Comparison of ENCODE assay signal across 8 cellular contexts in genomic region chr3:42880601-42881451, GRCh38. TPM values are rescaled to one million over a fixed set of nuclear protein-coding genes. Genes with fewer than 3 reads are reported as not detected.
DNase-seq lines count a peak whose midpoint lies in the region; ATAC-seq and TF ChIP-seq lines count a peak whose summit lies in the region.

No MANE protein-coding gene starts in this region.

- H3K4me3 Mint-ChIP-seq in activated CD4-positive, alpha-beta T cell treated with anti-CD3 and anti-CD28 coated beads, Interleukin-2, amount 10 ng/mL, durations not matched to agents 7 days and 5 days, result peak overlapping the region; percentile 63

- CTCF ChIA-PET in activated CD4-positive, alpha-beta T cell treated with anti-CD3 and anti-CD28 coated beads, Interleukin-2, amount 10 ng/mL, durations not matched to agents 7 days and 5 days (lab: Charles Lee), result interaction anchor here (0.6 to 1.5 kb wide), 16 partner anchors 9 to 379 kb away, joined by 3 to 12 read pairs (median 4); partner anchors contain the start of genes HIGD1A and VIPR1

- peak overlapping the region; percentile 89 for H3K27ac Mint-ChIP-seq in activated CD4-positive, alpha-beta T cell treated with anti-CD3 and anti-CD28 coated beads, Interleukin-2, amount 10 ng/mL, durations not matched to agents 7 days and 5 days

- H3K4me1 Mint-ChIP-seq in activated CD4-positive, alpha-beta T cell treated with anti-CD3 and anti-CD28 coated beads, Interleukin-2, amount 10 ng/mL, durations not matched to agents 7 days and 5 days, result peaks cover 14% of the 10 kb centered on the region

- DNase-seq in BE2C (peak; percentile 78), NCI-H510A treated with DMSO at 0.1 percent for 48 hours (lab: John Stamatoyannopoulos, UW) (peak; percentile 84), dorsolateral prefrontal cortex (peak; percentile 72 to 87 (median 80)), lower leg skin (ENCODE audit: low spot score in 2 of 2) (peak; percentile 77 to 97)
- peak; percentile 90 for DNase-seq in activated CD4-positive, alpha-beta T cell treated with anti-CD3 and anti-CD28 coated beads, Interleukin-2, amount 10 ng/mL, durations not matched to agents 7 days and 5 days
- peak; percentile 88 for DNase-seq in stimulated activated CD4-positive, alpha-beta T cell treated with anti-CD3 and anti-CD28 coated beads, Interleukin-4, amount 100 ng/mL, for 24 hours

- WGBS in lower leg skin, 2 donors, result 4 to 6% methylated on average over 30 to 56 of the region's 61 CpGs

- H3K9me3 Mint-ChIP-seq in activated CD4-positive, alpha-beta T cell treated with anti-CD3 and anti-CD28 coated beads, Interleukin-2, amount 10 ng/mL, durations not matched to agents 7 days and 5 days, result no peaks in the 10 kb centered on the region

- peaks cover 2% of the 10 kb centered on the region for H3K27me3 Mint-ChIP-seq in activated CD4-positive, alpha-beta T cell treated with anti-CD3 and anti-CD28 coated beads, Interleukin-2, amount 10 ng/mL, durations not matched to agents 7 days and 5 days

- peak overlapping the region in 32 of 59 donors; percentile 8 to 88 (median 50) for H3K27ac ChIP-seq in dorsolateral prefrontal cortex

- TF ChIP-seq CTCF in BE2C (IDR thresholded peaks at IDR 0.05; ENCODE audit: low read depth, low read length) (peak; percentile 69), dorsolateral prefrontal cortex (IDR thresholded peaks at IDR 0.05 in 54 of 56, conservative IDR thresholded peaks at IDR 0.05 in 2 of 56; ENCODE audit: low read depth in 1 of 56, partially characterized antibody in 56 of 56) (peak; percentile 82 to 98 (median 94)), lower leg skin (IDR thresholded peaks at IDR 0.05) (peak in 1 of 3 donors; percentile 14)

- H3K36me3 ChIP-seq in BE2C, result no peaks in the 10 kb centered on the region

- no peak for TF ChIP-seq POLR2A in lower leg skin (IDR thresholded peaks at IDR 0.05)

- ATAC-seq in GM19035 (IDR thresholded peaks at IDR 0.05; ENCODE audit: unreplicated experiment) (peak; percentile 99), HG03342 (IDR thresholded peaks at IDR 0.05; ENCODE audit: unreplicated experiment) (peak; percentile 98)

- H3K27me3 ChIP-seq in BE2C (no peaks in the 10 kb centered on the region), dorsolateral prefrontal cortex (no peaks in the 10 kb centered on the region)

- intact Hi-C loops in dorsolateral prefrontal cortex (cut with DNase I), result loop anchor here (1.0 to 10.0 kb wide), 4 partner anchors 46 to 101 kb away; no protein-coding TSS in a partner anchor
- intact Hi-C loops in lower leg skin (cut with DNase I; ENCODE audit: low total_unique reads), result loop anchor here (5.0 kb wide), 2 partner anchors 54 to 99 kb away; no protein-coding TSS in a partner anchor

- no peaks in the 10 kb centered on the region for H3K36me3 Mint-ChIP-seq in activated CD4-positive, alpha-beta T cell treated with anti-CD3 and anti-CD28 coated beads, Interleukin-2, amount 10 ng/mL, durations not matched to agents 7 days and 5 days (ENCODE audit: low read depth)

- H3K4me1 ChIP-seq in BE2C, result no peaks in the 10 kb centered on the region

- H3K9me3 ChIP-seq in BE2C, result no peaks in the 10 kb centered on the region

- POLR2A ChIA-PET in activated CD4-positive, alpha-beta T cell treated with anti-CD3 and anti-CD28 coated beads, Interleukin-2, amount 10 ng/mL, durations not matched to agents 7 days and 5 days (lab: Charles Lee), result interaction anchor here (0.7 kb wide), 1 partner anchor 50 kb away, joined by 4 read pairs; no protein-coding TSS in a partner anchor

- H3K4me3 ChIP-seq in BE2C (ENCODE audit: low read depth, low read length) (peak overlapping the region; percentile 55), dorsolateral prefrontal cortex (peak overlapping the region; percentile 50 to 99 (median 79)), lower leg skin (ENCODE audit: low read depth, poor library complexity, severe bottlenecking) (peak overlapping the region; percentile 43)

RNA-seq across cellular contexts. Expression of gene CYP8B1, which starts 5.1 kb away (rescaled TPM):
- polyA plus RNA-seq in BE2C (2012; ENCODE audit: insufficient read depth, insufficient read length, low read depth), result 0.11 TPM
- total RNA-seq in activated CD4-positive, alpha-beta T cell treated with anti-CD3 and anti-CD28 coated beads, Interleukin-2, amount 10 ng/mL, durations not matched to agents 7 days and 5 days, result not detected
- total RNA-seq in dorsolateral prefrontal cortex, result under 1 TPM in 3 of 120 experiments, not detected in 117; 0.11 to 0.24 (median 0.13) TPM
- not detected for total RNA-seq in lower leg skin

RNA-seq across cellular contexts. Expression of gene ZNF662, which starts 25.1 kb away (rescaled TPM):
- not detected for polyA plus RNA-seq in BE2C (2012; ENCODE audit: insufficient read depth, insufficient read length, low read depth)
- under 1 TPM; 0.22 to 0.25 TPM for total RNA-seq in activated CD4-positive, alpha-beta T cell treated with anti-CD3 and anti-CD28 coated beads, Interleukin-2, amount 10 ng/mL, durations not matched to agents 7 days and 5 days
- 10 to 100 TPM in 114 of 120 experiments, 1 to 10 TPM in 6; 7.3 to 26.0 (median 14.9) TPM for total RNA-seq in dorsolateral prefrontal cortex
- 10 to 100 TPM; 13.5 to 16.8 (median 16.1) TPM for total RNA-seq in lower leg skin

Comparison
In these comparisons a context has a peak if more than half of its experiments do, and no peak if none do; other contexts are left out.
1. Peak in every context shown above with its lines: DNase-seq, ATAC-seq, H3K4me3 ChIP-seq and H3K27ac ChIP-seq.
2. RNA of gene ZNF662, which starts 25.1 kb away (total RNA-seq): 13.5 to 16.8 TPM in lower leg skin and 7.3 to 26.0 TPM in dorsolateral prefrontal cortex; 0.22 to 0.25 TPM in activated CD4-positive, alpha-beta T cell treated with anti-CD3 and anti-CD28 coated beads, Interleukin-2, amount 10 ng/mL, durations not matched to agents 7 days and 5 days; every median in the first group is over 4 times any median in the second.